Comparison of ENCODE assay signal across 8 cellular contexts in the genomic region with DNA sequence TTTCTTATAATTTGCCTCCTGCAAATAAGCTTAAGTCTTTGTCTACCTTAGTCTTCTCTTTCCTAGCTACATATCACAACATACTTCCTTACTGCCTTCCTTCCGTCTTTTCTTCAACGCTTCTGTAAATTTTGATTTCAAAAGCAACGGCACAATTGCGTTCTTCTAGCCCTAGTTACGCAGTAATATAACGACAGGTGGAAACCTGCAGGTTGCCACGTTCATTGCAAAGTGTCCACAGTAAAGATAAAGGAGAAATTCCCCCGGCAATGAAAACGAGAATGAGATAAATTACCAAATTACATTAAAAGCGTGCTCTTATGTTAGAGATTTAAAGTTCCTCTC. TPM values are rescaled to one million over a fixed set of nuclear protein-coding genes. Genes with fewer than 3 reads are reported as not detected.
DNase-seq lines count a peak whose midpoint lies in the region; ATAC-seq and TF ChIP-seq lines count a peak whose summit lies in the region.

No MANE protein-coding gene starts in this region.

- intact Hi-C loops in esophagus muscularis mucosa (cut with DNase I): loop anchor here (10.0 kb wide), 1 partner anchor 69 kb away; no protein-coding TSS in a partner anchor

- no peaks in the 10 kb centered on the region for H3K9me3 ChIP-seq in SJCRH30 (replicated peaks)
- peaks cover 0 to 11% (median 4%) of the 10 kb centered on the region in 4 donors for H3K9me3 ChIP-seq in esophagus muscularis mucosa
- H3K9me3 ChIP-seq in parathyroid adenoma (ENCODE audit: control insufficient read depth, low read length): peaks cover 3% of the 10 kb centered on the region

- peak; percentile 10 for ATAC-seq in HG02884 (IDR thresholded peaks at IDR 0.05; ENCODE audit: unreplicated experiment)

- peak; percentile 71 for DNase-seq in SHP77 treated with DMSO at 0.1 percent for 48 hours (lab: John Stamatoyannopoulos, UW)
- DNase-seq in SHP77 (lab: John Stamatoyannopoulos, UW): no peak
- no peak for DNase-seq in SJCRH30
- DNase-seq in esophagus muscularis mucosa (ENCODE audit: extremely low spot score): no peak
- DNase-seq in GM13976 (ENCODE audit: low spot score): no peak
- DNase-seq in NCI-H226: no peak

- H3K27me3 ChIP-seq in SJCRH30 (no peaks in the 10 kb centered on the region), esophagus muscularis mucosa (no peaks in the 10 kb centered on the region), parathyroid adenoma (ENCODE audit: control insufficient read depth, insufficient read depth, low read length) (no peaks in the 10 kb centered on the region)

- H3K9ac ChIP-seq in parathyroid adenoma: peak overlapping the region; percentile 91

- H3K79me2 ChIP-seq in parathyroid adenoma: peaks cover 17% of the 10 kb centered on the region

- TF ChIP-seq EP300 in esophagus muscularis mucosa (IDR thresholded peaks at IDR 0.05): no peak

- H3K4me2 ChIP-seq in parathyroid adenoma (ENCODE audit: low read length): peak overlapping the region; percentile 87

- H3K36me3 ChIP-seq in SJCRH30 (peaks cover 15% of the 10 kb centered on the region), esophagus muscularis mucosa (peaks cover 10 to 32% (median 21%) of the 10 kb centered on the region in 4 donors), parathyroid adenoma (ENCODE audit: control insufficient read depth, insufficient read depth, low read length) (no peaks in the 10 kb centered on the region)

- under 1% methylated on average over 10 of the region's 10 CpGs for WGBS in esophagus muscularis mucosa

- peak overlapping the region; percentile 89 for H2AFZ ChIP-seq in parathyroid adenoma

- TF ChIP-seq CTCF in esophagus muscularis mucosa (IDR thresholded peaks at IDR 0.05): no peak
- TF ChIP-seq CTCF in parathyroid adenoma (IDR thresholded peaks at IDR 0.05): no peak
- no peak for TF ChIP-seq CTCF in GM13976 (IDR thresholded peaks at IDR 0.05; ENCODE audit: borderline replicate concordance, control extremely low read depth, extremely low read depth, insufficient read depth, missing control alignments)

- H3K27ac ChIP-seq in SJCRH30: peak overlapping the region; percentile 85
- peak overlapping the region; percentile 87 to 93 (median 91) for H3K27ac ChIP-seq in esophagus muscularis mucosa (replicated peaks in 1 of 4)
- peak overlapping the region; percentile 87 for H3K27ac ChIP-seq in parathyroid adenoma

- H3K4me3 ChIP-seq in SJCRH30 (peak overlapping the region; percentile 77), esophagus muscularis mucosa (peak overlapping the region; percentile 66 to 94 (median 91)), parathyroid adenoma (ENCODE audit: low read depth, low read length) (peak overlapping the region; percentile 98)

- in situ Hi-C loops in GM13976 (cut with MboI; ENCODE audit: low sequenced_read_pairs, unreplicated experiment): no loop called here

- TF ChIP-seq POLR2A in esophagus muscularis mucosa (IDR thresholded peaks at IDR 0.05; ENCODE audit: low read depth): no peak

- H3K4me1 ChIP-seq in SJCRH30 (no peaks in the 10 kb centered on the region), esophagus muscularis mucosa (peaks cover 33 to 36% (median 34%) of the 10 kb centered on the region in 4 donors), parathyroid adenoma (peaks cover 10% of the 10 kb centered on the region)

RNA-seq across cellular contexts. Expression of a gene that starts 0.5 kb away (rescaled TPM):
- 50.0 and 59.8 TPM in 2 replicates for total RNA-seq in SJCRH30 (2014; rRNA removed; shearing (Covaris generic))
- 10 to 100 TPM; 75.6 to 94.4 (median 87.7) TPM for total RNA-seq in esophagus muscularis mucosa
